ENCODE assay signal across 8 cellular contexts in genomic region chr17:57849874-57850754, GRCh38. TPM values are rescaled to one million over a fixed set of nuclear protein-coding genes. Genes with fewer than 3 reads are reported as not detected.
DNase-seq lines count a peak whose midpoint lies in the region; TF ChIP-seq lines count a peak whose summit lies in the region.

MRPS23 (minus strand) TSS chr17:57850044; CDS start chr17:57850010, 34 bp downstream.

- H3K4me3 ChIP-seq in HAP-1: peak within 1 kb of the TSS; percentile 83
- peak within 1 kb of the TSS; percentile 93 for H3K4me3 ChIP-seq in MM.1S (ENCODE audit: low read length)
- H3K4me3 ChIP-seq in fibroblast of villous mesenchyme (ENCODE audit: low read depth, low read length): peak within 1 kb of the TSS; percentile 97
- H3K4me3 ChIP-seq in stomach smooth muscle (ENCODE audit: low read length in 2 of 2): peak within 1 kb of the TSS; percentile 98 to 99

- in situ Hi-C loops in HAP-1 (cut with MboI; ENCODE audit: low sequenced_read_pairs): no loop called here

- no peaks in the 10 kb centered on the region for H3K9me3 Mint-ChIP-seq in neural crest cell

- H3K27me3 ChIP-seq in HAP-1 (ENCODE audit: low read depth) (no peaks in the 10 kb centered on the region), MM.1S (replicated peaks; ENCODE audit: insufficient read depth, low read length) (no peaks in the 10 kb centered on the region), stomach smooth muscle (ENCODE audit: control insufficient read depth in 1 of 2, insufficient read depth in 2 of 2, low read length in 2 of 2) (no peaks in the 10 kb centered on the region)

- H3K27ac Mint-ChIP-seq in neural crest cell (ENCODE audit: unreplicated experiment): peak within 1 kb of the TSS; percentile 96

- H3F3A ChIP-seq in MM.1S (ENCODE audit: insufficient read depth, low read length): 0 out of 2 replicates have a peak, but pooled peaks cover 7% of the 10 kb centered on the region

- DNase-seq in HAP-1 (ENCODE audit: low spot score in 2 of 2): peak; percentile 90 to 98
- peak; percentile 99 for DNase-seq in MM.1S
- peak; percentile 91 for DNase-seq in SIG-M5 (lab: John Stamatoyannopoulos, UW)
- DNase-seq in activated gamma-delta T cell (lab: John Stamatoyannopoulos, UW): peak; percentile 89
- DNase-seq in fibroblast of villous mesenchyme (ENCODE audit: low read depth): peak; percentile 99
- peak; percentile 92 for DNase-seq in neural crest cell (ENCODE audit: low read depth, low spot score)

- H3K27me3 Mint-ChIP-seq in neural crest cell (ENCODE audit: low read depth): no peaks in the 10 kb centered on the region

- H3K4me3 Mint-ChIP-seq in neural crest cell: peak within 1 kb of the TSS; percentile 97

- TF ChIP-seq CTCF in MM.1S (IDR thresholded peaks at IDR 0.05; ENCODE audit: low read length): no peak
- no peak for TF ChIP-seq CTCF in fibroblast of villous mesenchyme (IDR thresholded peaks at IDR 0.05; ENCODE audit: insufficient read depth, low read depth, low read length)
- TF ChIP-seq CTCF in neural crest cell (conservative IDR thresholded peaks at IDR 0.05): no peak

- H3K36me3 ChIP-seq in ES-I3 (ENCODE audit: insufficient read depth, low read length): peaks cover 9% of the 10 kb centered on the region
- peaks cover 10% of the 10 kb centered on the region for H3K36me3 ChIP-seq in HAP-1 (replicated peaks)
- 0 out of 2 replicates have a peak, but pooled peaks cover 2% of the 10 kb centered on the region for H3K36me3 ChIP-seq in MM.1S (replicated peaks; ENCODE audit: insufficient read depth, low read length)
- peaks cover 2% of the 10 kb centered on the region in 2 donors for H3K36me3 ChIP-seq in stomach smooth muscle (ENCODE audit: control insufficient read depth in 2 of 2, insufficient read depth in 2 of 2, low read length in 2 of 2)

- H3K4me1 Mint-ChIP-seq in neural crest cell: peaks cover 31% of the 10 kb centered on the region

- H3K4me1 ChIP-seq in ES-I3 (ENCODE audit: insufficient read depth, low read length) (peaks cover 16% of the 10 kb centered on the region), HAP-1 (peaks cover 6% of the 10 kb centered on the region; the same call in 1 of the 2 replicates), MM.1S (ENCODE audit: low read length) (peaks cover 10% of the 10 kb centered on the region; the same call in 1 of the 2 replicates), stomach smooth muscle (ENCODE audit: control insufficient read depth, insufficient read depth, low read length) (peaks cover 51% of the 10 kb centered on the region)

- peaks cover 28% of the 10 kb centered on the region for H3K79me2 ChIP-seq in MM.1S (ENCODE audit: low read length)

- H3K27ac ChIP-seq in MM.1S (ENCODE audit: low read length) (peak within 1 kb of the TSS; percentile 70; the same call in 1 of the 2 replicates), stomach smooth muscle (ENCODE audit: low read length) (peak within 1 kb of the TSS; percentile 95)

- H3K36me3 Mint-ChIP-seq in neural crest cell (ENCODE audit: low read depth): peaks cover 2% of the 10 kb centered on the region

- H4K20me1 ChIP-seq in MM.1S (ENCODE audit: insufficient read depth, low read length): no peaks in the 10 kb centered on the region

- H3K4me2 ChIP-seq in MM.1S (ENCODE audit: low read depth, low read length): peak within 1 kb of the TSS; percentile 87

- H2AFZ ChIP-seq in MM.1S (ENCODE audit: low read length): peak within 1 kb of the TSS; percentile 83

- H3K9me3 ChIP-seq in ES-I3 (ENCODE audit: control insufficient read depth, insufficient read depth, low read length) (no peaks in the 10 kb centered on the region), HAP-1 (no peaks in the 10 kb centered on the region), MM.1S (replicated peaks; ENCODE audit: insufficient read depth, low read length) (no peaks in the 10 kb centered on the region), stomach smooth muscle (ENCODE audit: control insufficient read depth in 2 of 2, low read length in 2 of 2) (no peaks in the 10 kb centered on the region)

- H3K9me2 ChIP-seq in MM.1S (replicated peaks; ENCODE audit: insufficient read depth, low read length): no peaks in the 10 kb centered on the region

- H3K9ac ChIP-seq in ES-I3 (ENCODE audit: low read depth, low read length) (peak within 1 kb of the TSS; percentile 85), MM.1S (ENCODE audit: low read length) (peak within 1 kb of the TSS; percentile 59), stomach smooth muscle (ENCODE audit: low read length in 2 of 2) (peak within 1 kb of the TSS; percentile 90 to 94)

RNA-seq across cellular contexts. Expression of gene MRPS23, which starts in this region (rescaled TPM):
- total RNA-seq in fibroblast of villous mesenchyme: 18.7 and 22.0 TPM in 2 replicates
- total RNA-seq in neural crest cell: 50.0 and 63.0 TPM in 2 replicates

Comparison
In these comparisons a context has a peak if more than half of its experiments do, and no peak if none do; other contexts are left out.
1. Peak in every context shown above with its lines: DNase-seq, H3K4me3 ChIP-seq and H3K27ac ChIP-seq.